ENCODE assay signal across 15 cellular contexts in the genomic region with DNA sequence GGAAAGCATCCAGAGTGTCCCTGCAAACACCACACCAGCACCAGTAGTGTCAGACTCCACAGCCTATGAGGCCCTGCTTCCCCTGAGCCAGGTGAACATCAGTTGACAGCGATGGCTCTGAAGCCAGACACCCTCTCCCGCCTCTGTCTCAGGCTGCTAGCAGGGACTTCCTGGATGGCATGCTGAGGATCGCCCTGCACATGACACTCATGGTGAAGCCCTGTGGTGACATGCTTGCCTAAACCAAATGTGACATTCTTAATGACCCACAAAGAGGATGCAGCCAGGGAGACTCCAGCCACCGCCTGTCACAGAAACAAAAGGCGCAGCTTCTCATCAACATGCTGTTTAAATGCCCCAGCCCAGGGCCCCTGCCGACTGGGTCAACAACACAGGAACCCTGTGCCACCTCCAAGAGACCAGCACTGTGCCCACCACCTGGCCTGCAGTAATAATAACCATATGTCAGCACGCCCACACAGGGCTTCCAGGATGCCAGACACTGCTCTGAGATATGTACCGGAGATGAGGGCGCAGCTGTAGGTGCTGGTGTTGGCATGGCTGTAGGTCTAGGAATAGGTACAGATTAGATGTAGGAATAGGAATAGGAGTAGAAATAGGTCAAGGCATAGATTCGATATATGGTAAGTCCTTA.
A peak's percentile ranks its signal among the peaks of the same experiment; 100 is the strongest.
DNase-seq lines count a peak whose midpoint lies in the region; ATAC-seq and TF ChIP-seq lines count a peak whose summit lies in the region.
"Had no signal": no experiment of that assay in that cellular context is flagged by ENCODE, and none has a peak within 500 bp of the region (broad histone marks: within the 10 kb centered on the region; RNA-seq: fewer than 3 reads in every experiment).

No MANE protein-coding gene starts in this region.

- ATAC-seq in GM21360 (IDR thresholded peaks at IDR 0.05; ENCODE audit: unreplicated experiment): no peak
- ATAC-seq: activated CD4-positive, CD25-positive, alpha-beta regulatory T cell treated with anti-CD3 and anti-CD28 coated beads, Interleukin-2, amount 50 U/mL, for 24 hours; sciatic nerve had no signal

- H3K4me2 ChIP-seq in osteoblast (ENCODE audit: insufficient read depth, low read length) (no peak overlapping the region), OCI-LY7 (ENCODE audit: low read length) (no peak overlapping the region)

- H3K36me3 ChIP-seq in colonic mucosa: no peaks in the 10 kb centered on the region
- H3K36me3 ChIP-seq in osteoblast (ENCODE audit: insufficient read depth, low read length): no peaks in the 10 kb centered on the region
- no peaks in the 10 kb centered on the region for H3K36me3 ChIP-seq in OCI-LY7 (ENCODE audit: insufficient read depth, low read length)
- H3K36me3 ChIP-seq: suprapubic skin had no signal

- H3K27ac ChIP-seq in colonic mucosa (no peak overlapping the region), osteoblast (ENCODE audit: low read depth, low read length) (no peak overlapping the region), OCI-LY7 (ENCODE audit: low read depth, low read length, poor library complexity, severe bottlenecking) (no peak overlapping the region)
- H3K27ac ChIP-seq: suprapubic skin had no signal

- H3K9me2 ChIP-seq in OCI-LY7 (ENCODE audit: insufficient read depth, low read length): no peaks in the 10 kb centered on the region

- TF ChIP-seq CTCF in colonic mucosa (IDR thresholded peaks at IDR 0.05): no peak
- no peak for TF ChIP-seq CTCF in osteoblast (IDR thresholded peaks at IDR 0.05; ENCODE audit: extremely low read depth, low read depth, low read length)
- no peak for TF ChIP-seq CTCF in OCI-LY7 (conservative IDR thresholded peaks at IDR 0.05; ENCODE audit: low read length)

- H3K79me2 ChIP-seq in osteoblast (ENCODE audit: insufficient read depth, low read length) (no peaks in the 10 kb centered on the region), OCI-LY7 (ENCODE audit: insufficient read depth, low read depth, low read length) (no peaks in the 10 kb centered on the region)

- intact Hi-C loops in colonic mucosa (cut with DNase I) (no loop called here), OCI-LY7 (cut with micrococcal nuclease; ENCODE audit: unreplicated experiment) (no loop called here)

- H3K4me1 ChIP-seq in colonic mucosa (no peaks in the 10 kb centered on the region), osteoblast (ENCODE audit: insufficient read depth, low read length) (no peaks in the 10 kb centered on the region), OCI-LY7 (ENCODE audit: insufficient read depth, low read length, poor library complexity, severe bottlenecking) (peaks cover 6% of the 10 kb centered on the region)
- H3K4me1 ChIP-seq: suprapubic skin had no signal

- H4K20me1 ChIP-seq in osteoblast (ENCODE audit: insufficient read depth, low read length): no peaks in the 10 kb centered on the region
- H4K20me1 ChIP-seq in OCI-LY7 (ENCODE audit: insufficient read depth, low read length): no peaks in the 10 kb centered on the region

- no peak overlapping the region for H3K9ac ChIP-seq in colonic mucosa (ENCODE audit: low read depth in 2 of 2, low read length in 2 of 2)

- H2AFZ ChIP-seq in osteoblast (ENCODE audit: low read length) (no peak overlapping the region), OCI-LY7 (ENCODE audit: low read length) (no peak overlapping the region)

- CTCF ChIA-PET in OCI-LY7 (lab: Charles Lee; ENCODE audit: unreplicated experiment): no interaction called here

- POLR2A ChIA-PET in OCI-LY7 (lab: Charles Lee): no interaction called here

- DNase-seq in COR-L47 (lab: John Stamatoyannopoulos, UW) (peak; percentile 83), NCI-H146 treated with DMSO at 0.1 percent for 48 hours (lab: John Stamatoyannopoulos, UW; ENCODE audit: unreplicated experiment) (peak; percentile 82), colonic mucosa (peak; percentile 7), osteoblast (ENCODE audit: insufficient read length, low spot score, missing footprints) (peak; percentile 61), OCI-LY7 (ENCODE audit: low spot score) (no peak), SKM-1 (lab: John Stamatoyannopoulos, UW; ENCODE audit: unreplicated experiment) (no peak), COLO829 (ENCODE audit: low spot score) (no peak)
- DNase-seq: activated naive CD4-positive, alpha-beta T cell treated with anti-CD3 and anti-CD28 coated beads, Interleukin-2, amount 50 U/mL, for 16 hours; NCI-H2171 treated with DMSO at 0.1 percent for 48 hours; SIG-M5; T-helper 9 cell had no signal

- H3K27me3 ChIP-seq in colonic mucosa (no peaks in the 10 kb centered on the region), osteoblast (ENCODE audit: insufficient read depth, low read length) (no peaks in the 10 kb centered on the region)
- H3K27me3 ChIP-seq: suprapubic skin had no signal

- H3K4me3 ChIP-seq in colonic mucosa (no peak overlapping the region), osteoblast (ENCODE audit: insufficient read depth, low read length) (no peak overlapping the region), OCI-LY7 (ENCODE audit: low read depth, low read length, poor library complexity, severe bottlenecking) (no peak overlapping the region)
- H3K4me3 ChIP-seq: suprapubic skin had no signal

- H3K9me3 ChIP-seq in colonic mucosa (no peaks in the 10 kb centered on the region), osteoblast (ENCODE audit: low read depth, low read length) (no peaks in the 10 kb centered on the region), OCI-LY7 (ENCODE audit: low read length) (no peaks in the 10 kb centered on the region)

- BruUV-seq in OCI-LY7 (replicated peaks; lab: Mats Ljungman, UMichigan): no TSS peak

Comparison
In these comparisons a context has a peak if more than half of its experiments do, and no peak if none do; other contexts are left out.
1. DNase-seq: peak in COR-L47 (single experiment), NCI-H146 treated with DMSO at 0.1 percent for 48 hours (single experiment), colonic mucosa (single experiment) and osteoblast (single experiment); none in OCI-LY7 (single experiment), SKM-1 (single experiment) and COLO829 (single experiment).